ENCODE assay signal across 8 cellular contexts in genomic region chr19:14113762-14114414, GRCh38. TPM values are rescaled to one million over a fixed set of nuclear protein-coding genes. Genes with fewer than 3 reads are reported as not detected.
DNase-seq lines count a peak whose midpoint lies in the region; ATAC-seq lines count a peak whose summit lies in the region.

No MANE protein-coding gene starts in this region.

- H3K27me3 Mint-ChIP-seq in CD4-positive, CD25-positive, alpha-beta regulatory T cell: no peaks in the 10 kb centered on the region
- no peaks in the 10 kb centered on the region for H3K27me3 Mint-ChIP-seq in activated naive CD4-positive, alpha-beta T cell treated with anti-CD3 and anti-CD28 coated beads, Interleukin-2, amount 10 ng/mL, durations not matched to agents 7 days and 5 days
- peaks cover 5 to 9% (median 7%) of the 10 kb centered on the region in 3 donors for H3K27me3 Mint-ChIP-seq in immature natural killer cell (ENCODE audit: low read depth in 3 of 3)

- H3K27me3 ChIP-seq in CD4-positive, CD25-positive, alpha-beta regulatory T cell (ENCODE audit: control insufficient read depth, insufficient read depth, low read length): no peaks in the 10 kb centered on the region
- no peaks in the 10 kb centered on the region for H3K27me3 ChIP-seq in subcutaneous abdominal adipose tissue (ENCODE audit: control insufficient read depth in 5 of 5, insufficient read depth in 4 of 5, low read length in 5 of 5)

- no peaks in the 10 kb centered on the region for H3K9me3 ChIP-seq in CD4-positive, CD25-positive, alpha-beta regulatory T cell (ENCODE audit: control insufficient read depth in 2 of 2, low read length in 2 of 2)
- no peaks in the 10 kb centered on the region for H3K9me3 ChIP-seq in subcutaneous abdominal adipose tissue (ENCODE audit: control insufficient read depth in 5 of 5, low read length in 5 of 5)

- H3K36me3 Mint-ChIP-seq in CD4-positive, CD25-positive, alpha-beta regulatory T cell: no peaks in the 10 kb centered on the region
- no peaks in the 10 kb centered on the region for H3K36me3 Mint-ChIP-seq in activated naive CD4-positive, alpha-beta T cell treated with anti-CD3 and anti-CD28 coated beads, Interleukin-2, amount 10 ng/mL, durations not matched to agents 7 days and 5 days
- no peaks in the 10 kb centered on the region for H3K36me3 Mint-ChIP-seq in immature natural killer cell

- ATAC-seq in CD4-positive, CD25-positive, alpha-beta regulatory T cell (ENCODE audit: low read depth in 2 of 2): no peak
- ATAC-seq in GM21529 (IDR thresholded peaks at IDR 0.05; ENCODE audit: unreplicated experiment) (no peak), GM19397 (IDR thresholded peaks at IDR 0.05; ENCODE audit: unreplicated experiment) (no peak)

- peak overlapping the region; percentile 15 to 78 (median 72) for H3K9ac ChIP-seq in subcutaneous abdominal adipose tissue (ENCODE audit: low read length in 5 of 5)

- H3K27ac Mint-ChIP-seq in CD4-positive, CD25-positive, alpha-beta regulatory T cell: peak overlapping the region in 1 of 3 donors; percentile 55
- H3K27ac Mint-ChIP-seq in activated naive CD4-positive, alpha-beta T cell treated with anti-CD3 and anti-CD28 coated beads, Interleukin-2, amount 10 ng/mL, durations not matched to agents 7 days and 5 days: peak overlapping the region; percentile 37
- H3K27ac Mint-ChIP-seq in immature natural killer cell: peak overlapping the region in 1 of 6 donors; percentile 40

- no peak overlapping the region for H3K27ac ChIP-seq in CD4-positive, CD25-positive, alpha-beta regulatory T cell (ENCODE audit: insufficient read depth, low read length, poor library complexity, severe bottlenecking)
- peak overlapping the region; percentile 76 for H3K27ac ChIP-seq in subcutaneous abdominal adipose tissue (ENCODE audit: low read depth, low read length)

- no peaks in the 10 kb centered on the region for H3K36me3 ChIP-seq in CD4-positive, CD25-positive, alpha-beta regulatory T cell (ENCODE audit: control insufficient read depth, insufficient read depth, low read length)
- no peaks in the 10 kb centered on the region for H3K36me3 ChIP-seq in subcutaneous abdominal adipose tissue (ENCODE audit: control insufficient read depth in 5 of 5, insufficient read depth in 5 of 5, low read length in 5 of 5)

- H3K4me3 ChIP-seq in CD4-positive, CD25-positive, alpha-beta regulatory T cell (ENCODE audit: low read depth, low read length): no peak overlapping the region
- H3K4me3 ChIP-seq in subcutaneous abdominal adipose tissue (ENCODE audit: low read depth in 1 of 5, low read length in 5 of 5): no peak overlapping the region

- peaks cover 0 to 2% (median 0%) of the 10 kb centered on the region in 7 donors for H3K9me3 Mint-ChIP-seq in CD4-positive, CD25-positive, alpha-beta regulatory T cell
- no peaks in the 10 kb centered on the region for H3K9me3 Mint-ChIP-seq in activated naive CD4-positive, alpha-beta T cell treated with anti-CD3 and anti-CD28 coated beads, Interleukin-2, amount 10 ng/mL, durations not matched to agents 7 days and 5 days
- H3K9me3 Mint-ChIP-seq in immature natural killer cell: peaks cover 0 to 1% (median 0%) of the 10 kb centered on the region in 6 donors

- H3K4me3 Mint-ChIP-seq in CD4-positive, CD25-positive, alpha-beta regulatory T cell: peak overlapping the region in 3 of 4 donors; percentile 38 to 90 (median 70)
- no peak overlapping the region for H3K4me3 Mint-ChIP-seq in activated naive CD4-positive, alpha-beta T cell treated with anti-CD3 and anti-CD28 coated beads, Interleukin-2, amount 10 ng/mL, durations not matched to agents 7 days and 5 days
- no peak overlapping the region for H3K4me3 Mint-ChIP-seq in immature natural killer cell

- peaks cover 0 to 65% (median 35%) of the 10 kb centered on the region in 4 donors for H3K4me1 Mint-ChIP-seq in CD4-positive, CD25-positive, alpha-beta regulatory T cell
- H3K4me1 Mint-ChIP-seq in activated naive CD4-positive, alpha-beta T cell treated with anti-CD3 and anti-CD28 coated beads, Interleukin-2, amount 10 ng/mL, durations not matched to agents 7 days and 5 days: peaks cover 57% of the 10 kb centered on the region
- H3K4me1 Mint-ChIP-seq in immature natural killer cell: peaks cover 23 to 28% of the 10 kb centered on the region in 2 donors

- DNase-seq in CD4-positive, CD25-positive, alpha-beta regulatory T cell: peak in 2 of 3 donors; percentile 30 to 50
- peak; percentile 47 for DNase-seq in NAMALWA (ENCODE audit: low spot score)
- peak; percentile 57 for DNase-seq in activated naive CD4-positive, alpha-beta T cell treated with anti-CD3 and anti-CD28 coated beads, Interleukin-2, amount 10 ng/mL, durations not matched to agents 7 days and 5 days
- DNase-seq in immature natural killer cell: peak; percentile 21 to 32 (median 27)
- no peak for DNase-seq in retina

- CTCF ChIA-PET in activated naive CD4-positive, alpha-beta T cell treated with anti-CD3 and anti-CD28 coated beads, Interleukin-2, amount 10 ng/mL, durations not matched to agents 7 days and 5 days (lab: Charles Lee): interaction anchor here (0.8 to 4.2 kb wide), 10 partner anchors 11 to 238 kb away, joined by 3 to 31 read pairs (median 6); partner anchors contain the start of genes ASF1B and MISP3

- peaks cover 51% of the 10 kb centered on the region for H3K4me1 ChIP-seq in CD4-positive, CD25-positive, alpha-beta regulatory T cell (ENCODE audit: control insufficient read depth, insufficient read depth, low read length, poor library complexity, severe bottlenecking)
- peaks cover 29 to 82% (median 79%) of the 10 kb centered on the region in 5 donors for H3K4me1 ChIP-seq in subcutaneous abdominal adipose tissue (ENCODE audit: control insufficient read depth in 5 of 5, insufficient read depth in 5 of 5, low read length in 5 of 5)

RNA-seq across cellular contexts. Expression of gene PRKACA, which starts 3.7 kb away (rescaled TPM):
- 40.2 TPM for total RNA-seq in CD4-positive, CD25-positive, alpha-beta regulatory T cell
- polyA plus RNA-seq in CD4-positive, CD25-positive, alpha-beta regulatory T cell: 1 to 10 TPM in 2 of 4 donors, under 1 TPM in 2; 0.47 to 1.8 (median 1.00) TPM
- 1 to 10 TPM in 2 of 3 donors, under 1 TPM in 1; 0.64 to 1.7 (median 1.4) TPM for polyA plus RNA-seq in immature natural killer cell

RNA-seq across cellular contexts. Expression of gene ASF1B, which starts 22.5 kb away (rescaled TPM):
- 4.6 TPM for total RNA-seq in CD4-positive, CD25-positive, alpha-beta regulatory T cell
- polyA plus RNA-seq in CD4-positive, CD25-positive, alpha-beta regulatory T cell: 10 to 100 TPM in 1 of 4 donors, 1 to 10 TPM in 3; 6.2 to 10.1 (median 8.7) TPM
- 10 to 100 TPM in 1 of 3 donors, 1 to 10 TPM in 2; 7.0 to 11.8 (median 9.7) TPM for polyA plus RNA-seq in immature natural killer cell

RNA-seq across cellular contexts. Expression of gene SAMD1, which starts 23.3 kb away (rescaled TPM):
- 24.1 TPM for total RNA-seq in CD4-positive, CD25-positive, alpha-beta regulatory T cell
- 1 to 10 TPM in 2 of 4 donors, under 1 TPM in 2; 0.80 to 1.4 (median 1.0) TPM for polyA plus RNA-seq in CD4-positive, CD25-positive, alpha-beta regulatory T cell
- 1 to 10 TPM in 2 of 3 donors, not detected in 1; 1.6 to 3.1 TPM for polyA plus RNA-seq in immature natural killer cell

RNA-seq across cellular contexts. Expression of gene C19orf67, which starts 28.3 kb away (rescaled TPM):
- total RNA-seq in CD4-positive, CD25-positive, alpha-beta regulatory T cell: not detected
- not detected for polyA plus RNA-seq in CD4-positive, CD25-positive, alpha-beta regulatory T cell
- polyA plus RNA-seq in immature natural killer cell: not detected

RNA-seq across cellular contexts. Expression of gene MISP3, which starts 41.3 kb away (rescaled TPM):
- total RNA-seq in CD4-positive, CD25-positive, alpha-beta regulatory T cell: 0.91 TPM
- polyA plus RNA-seq in CD4-positive, CD25-positive, alpha-beta regulatory T cell: under 1 TPM in 3 of 4 donors, not detected in 1; 0.22 to 0.64 (median 0.44) TPM
- polyA plus RNA-seq in immature natural killer cell: 1 to 10 TPM in 2 of 3 donors, under 1 TPM in 1; 0.62 to 2.9 (median 2.1) TPM

Comparison
In these comparisons a context has a peak if more than half of its experiments do, and no peak if none do; other contexts are left out.
1. H3K4me3 Mint-ChIP-seq: peak in CD4-positive, CD25-positive, alpha-beta regulatory T cell (3 of 4); none in activated naive CD4-positive, alpha-beta T cell treated with anti-CD3 and anti-CD28 coated beads, Interleukin-2, amount 10 ng/mL, durations not matched to agents 7 days and 5 days (single experiment) and immature natural killer cell (0 of 5).